Comparison of ENCODE assay signal across 1 cellular context in the genomic region with DNA sequence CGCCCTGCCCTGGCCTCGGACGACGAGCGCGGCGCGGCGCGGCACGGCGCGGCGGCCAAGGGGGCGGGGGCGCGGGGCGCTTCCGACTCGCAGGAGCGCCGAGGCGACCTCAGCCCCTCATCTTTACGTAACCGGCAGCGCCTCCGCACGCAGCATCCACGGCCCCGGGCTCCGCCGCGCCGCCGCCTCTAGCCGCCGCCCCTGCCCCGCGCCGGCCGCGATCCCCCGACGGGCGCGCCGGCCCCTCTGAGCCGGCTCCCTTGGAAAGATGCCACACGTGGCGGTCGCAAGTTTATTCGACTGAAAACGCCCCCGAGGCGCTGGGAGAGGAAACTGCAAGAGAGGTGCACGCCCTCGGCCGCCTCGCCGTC.
TF ChIP-seq lines count a peak whose summit lies in the region.

No MANE protein-coding gene starts in this region.

TF ChIP-seq in K562, 482 proteins besides CTCF, POLR2A, EP300 and RAD21 (continued from another document and continues in another):
- TF ChIP-seq, protein P1, sequence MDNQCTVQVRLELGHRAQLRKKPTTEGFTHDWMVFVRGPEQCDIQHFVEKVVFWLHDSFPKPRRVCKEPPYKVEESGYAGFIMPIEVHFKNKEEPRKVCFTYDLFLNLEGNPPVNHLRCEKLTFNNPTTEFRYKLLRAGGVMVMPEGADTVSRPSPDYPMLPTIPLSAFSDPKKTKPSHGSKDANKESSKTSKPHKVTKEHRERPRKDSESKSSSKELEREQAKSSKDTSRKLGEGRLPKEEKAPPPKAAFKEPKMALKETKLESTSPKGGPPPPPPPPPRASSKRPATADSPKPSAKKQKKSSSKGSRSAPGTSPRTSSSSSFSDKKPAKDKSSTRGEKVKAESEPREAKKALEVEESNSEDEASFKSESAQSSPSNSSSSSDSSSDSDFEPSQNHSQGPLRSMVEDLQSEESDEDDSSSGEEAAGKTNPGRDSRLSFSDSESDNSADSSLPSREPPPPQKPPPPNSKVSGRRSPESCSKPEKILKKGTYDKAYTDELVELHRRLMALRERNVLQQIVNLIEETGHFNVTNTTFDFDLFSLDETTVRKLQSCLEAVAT (IDR thresholded peaks at IDR 0.05): no peak
- no peak for TF ChIP-seq TAF7 (tag; IDR thresholded peaks at IDR 0.05)
- no peak for TF ChIP-seq ZNF589 (CRISPR knock-in tag; IDR thresholded peaks at IDR 0.05; ENCODE audit: low read depth)
- TF ChIP-seq, protein P2, sequence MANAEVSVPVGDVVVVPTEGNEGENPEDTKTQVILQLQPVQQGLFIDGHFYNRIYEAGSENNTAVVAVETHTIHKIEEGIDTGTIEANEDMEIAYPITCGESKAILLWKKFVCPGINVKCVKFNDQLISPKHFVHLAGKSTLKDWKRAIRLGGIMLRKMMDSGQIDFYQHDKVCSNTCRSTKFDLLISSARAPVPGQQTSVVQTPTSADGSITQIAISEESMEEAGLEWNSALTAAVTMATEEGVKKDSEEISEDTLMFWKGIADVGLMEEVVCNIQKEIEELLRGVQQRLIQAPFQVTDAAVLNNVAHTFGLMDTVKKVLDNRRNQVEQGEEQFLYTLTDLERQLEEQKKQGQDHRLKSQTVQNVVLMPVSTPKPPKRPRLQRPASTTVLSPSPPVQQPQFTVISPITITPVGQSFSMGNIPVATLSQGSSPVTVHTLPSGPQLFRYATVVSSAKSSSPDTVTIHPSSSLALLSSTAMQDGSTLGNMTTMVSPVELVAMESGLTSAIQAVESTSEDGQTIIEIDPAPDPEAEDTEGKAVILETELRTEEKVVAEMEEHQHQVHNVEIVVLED (CRISPR knock-in tag; IDR thresholded peaks at IDR 0.05): 0 out of 2 replicates have a peak, but pooled peaks have one; percentile 39
- no peak for TF ChIP-seq PTBP1 (IDR thresholded peaks at IDR 0.05; ENCODE audit: low read depth, low read length)
- TF ChIP-seq, protein P3, sequence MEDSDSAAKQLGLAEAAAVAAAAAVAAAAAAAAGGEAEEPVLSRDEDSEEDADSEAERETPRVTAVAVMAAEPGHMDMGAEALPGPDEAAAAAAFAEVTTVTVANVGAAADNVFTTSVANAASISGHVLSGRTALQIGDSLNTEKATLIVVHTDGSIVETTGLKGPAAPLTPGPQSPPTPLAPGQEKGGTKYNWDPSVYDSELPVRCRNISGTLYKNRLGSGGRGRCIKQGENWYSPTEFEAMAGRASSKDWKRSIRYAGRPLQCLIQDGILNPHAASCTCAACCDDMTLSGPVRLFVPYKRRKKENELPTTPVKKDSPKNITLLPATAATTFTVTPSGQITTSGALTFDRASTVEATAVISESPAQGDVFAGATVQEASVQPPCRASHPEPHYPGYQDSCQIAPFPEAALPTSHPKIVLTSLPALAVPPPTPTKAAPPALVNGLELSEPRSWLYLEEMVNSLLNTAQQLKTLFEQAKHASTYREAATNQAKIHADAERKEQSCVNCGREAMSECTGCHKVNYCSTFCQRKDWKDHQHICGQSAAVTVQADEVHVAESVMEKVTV (CRISPR knock-in tag; IDR thresholded peaks at IDR 0.05): no peak
- TF ChIP-seq KAT2B (IDR thresholded peaks at IDR 0.05; ENCODE audit: low read depth, low read length): no peak
- no peak for TF ChIP-seq ATF7 (IDR thresholded peaks at IDR 0.05)
- TF ChIP-seq, protein P4, sequence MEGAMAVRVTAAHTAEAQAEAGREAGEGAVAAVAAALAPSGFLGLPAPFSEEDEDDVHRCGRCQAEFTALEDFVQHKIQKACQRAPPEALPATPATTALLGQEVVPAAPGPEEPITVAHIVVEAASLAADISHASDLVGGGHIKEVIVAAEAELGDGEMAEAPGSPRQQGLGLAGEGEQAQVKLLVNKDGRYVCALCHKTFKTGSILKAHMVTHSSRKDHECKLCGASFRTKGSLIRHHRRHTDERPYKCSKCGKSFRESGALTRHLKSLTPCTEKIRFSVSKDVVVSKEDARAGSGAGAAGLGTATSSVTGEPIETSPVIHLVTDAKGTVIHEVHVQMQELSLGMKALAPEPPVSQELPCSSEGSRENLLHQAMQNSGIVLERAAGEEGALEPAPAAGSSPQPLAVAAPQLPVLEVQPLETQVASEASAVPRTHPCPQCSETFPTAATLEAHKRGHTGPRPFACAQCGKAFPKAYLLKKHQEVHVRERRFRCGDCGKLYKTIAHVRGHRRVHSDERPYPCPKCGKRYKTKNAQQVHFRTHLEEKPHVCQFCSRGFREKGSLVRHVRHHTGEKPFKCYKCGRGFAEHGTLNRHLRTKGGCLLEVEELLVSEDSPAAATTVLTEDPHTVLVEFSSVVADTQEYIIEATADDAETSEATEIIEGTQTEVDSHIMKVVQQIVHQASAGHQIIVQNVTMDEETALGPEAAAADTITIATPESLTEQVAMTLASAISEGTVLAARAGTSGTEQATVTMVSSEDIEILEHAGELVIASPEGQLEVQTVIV (CRISPR knock-in tag; IDR thresholded peaks at IDR 0.05; ENCODE audit: borderline replicate concordance): no peak
- TF ChIP-seq, protein P5, sequence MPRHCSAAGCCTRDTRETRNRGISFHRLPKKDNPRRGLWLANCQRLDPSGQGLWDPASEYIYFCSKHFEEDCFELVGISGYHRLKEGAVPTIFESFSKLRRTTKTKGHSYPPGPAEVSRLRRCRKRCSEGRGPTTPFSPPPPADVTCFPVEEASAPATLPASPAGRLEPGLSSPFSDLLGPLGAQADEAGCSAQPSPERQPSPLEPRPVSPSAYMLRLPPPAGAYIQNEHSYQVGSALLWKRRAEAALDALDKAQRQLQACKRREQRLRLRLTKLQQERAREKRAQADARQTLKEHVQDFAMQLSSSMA (CRISPR knock-in tag; IDR thresholded peaks at IDR 0.05): no peak
- TF ChIP-seq NCOA1 (IDR thresholded peaks at IDR 0.05; ENCODE audit: low read depth): no peak
- TF ChIP-seq SREBF1 (IDR thresholded peaks at IDR 0.05; ENCODE audit: borderline replicate concordance, low read depth, low read length): no peak
- TF ChIP-seq RBM15 (IDR thresholded peaks at IDR 0.05; ENCODE audit: insufficient read depth, low read length): no peak
- no peak for TF ChIP-seq U2AF2 (optimal IDR thresholded peaks at IDR 0.05; ENCODE audit: low read depth, low read length)
- TF ChIP-seq, protein P6, sequence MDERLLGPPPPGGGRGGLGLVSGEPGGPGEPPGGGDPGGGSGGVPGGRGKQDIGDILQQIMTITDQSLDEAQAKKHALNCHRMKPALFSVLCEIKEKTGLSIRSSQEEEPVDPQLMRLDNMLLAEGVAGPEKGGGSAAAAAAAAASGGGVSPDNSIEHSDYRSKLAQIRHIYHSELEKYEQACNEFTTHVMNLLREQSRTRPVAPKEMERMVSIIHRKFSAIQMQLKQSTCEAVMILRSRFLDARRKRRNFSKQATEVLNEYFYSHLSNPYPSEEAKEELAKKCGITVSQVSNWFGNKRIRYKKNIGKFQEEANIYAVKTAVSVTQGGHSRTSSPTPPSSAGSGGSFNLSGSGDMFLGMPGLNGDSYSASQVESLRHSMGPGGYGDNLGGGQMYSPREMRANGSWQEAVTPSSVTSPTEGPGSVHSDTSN (CRISPR knock-in tag; IDR thresholded peaks at IDR 0.05; ENCODE audit: low read depth): no peak
- TF ChIP-seq, protein P6 (tag; conservative IDR thresholded peaks at IDR 0.05; ENCODE audit: low read depth): no peak
- TF ChIP-seq, protein P7, sequence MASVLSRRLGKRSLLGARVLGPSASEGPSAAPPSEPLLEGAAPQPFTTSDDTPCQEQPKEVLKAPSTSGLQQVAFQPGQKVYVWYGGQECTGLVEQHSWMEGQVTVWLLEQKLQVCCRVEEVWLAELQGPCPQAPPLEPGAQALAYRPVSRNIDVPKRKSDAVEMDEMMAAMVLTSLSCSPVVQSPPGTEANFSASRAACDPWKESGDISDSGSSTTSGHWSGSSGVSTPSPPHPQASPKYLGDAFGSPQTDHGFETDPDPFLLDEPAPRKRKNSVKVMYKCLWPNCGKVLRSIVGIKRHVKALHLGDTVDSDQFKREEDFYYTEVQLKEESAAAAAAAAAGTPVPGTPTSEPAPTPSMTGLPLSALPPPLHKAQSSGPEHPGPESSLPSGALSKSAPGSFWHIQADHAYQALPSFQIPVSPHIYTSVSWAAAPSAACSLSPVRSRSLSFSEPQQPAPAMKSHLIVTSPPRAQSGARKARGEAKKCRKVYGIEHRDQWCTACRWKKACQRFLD (CRISPR knock-in tag; IDR thresholded peaks at IDR 0.05): 0 out of 2 replicates have a peak, but pooled peaks have one; percentile 56
- TF ChIP-seq SIN3B (IDR thresholded peaks at IDR 0.05; ENCODE audit: low read depth): 0 out of 2 replicates have a peak, but pooled peaks have one; percentile 18
- TF ChIP-seq ZNF146 (CRISPR knock-in tag; IDR thresholded peaks at IDR 0.05; ENCODE audit: unreplicated experiment): no peak
- no peak for TF ChIP-seq IFI16 (CRISPR knock-in tag; IDR thresholded peaks at IDR 0.05)
- no peak for TF ChIP-seq MYNN (IDR thresholded peaks at IDR 0.05)
- no peak for TF ChIP-seq MYNN (CRISPR knock-in tag; IDR thresholded peaks at IDR 0.05)
- TF ChIP-seq NR1H2 (CRISPR knock-in tag; IDR thresholded peaks at IDR 0.05): no peak
- TF ChIP-seq TCFL5 (CRISPR knock-in tag; conservative IDR thresholded peaks at IDR 0.05): no peak
- TF ChIP-seq CHD2 (IDR thresholded peaks at IDR 0.05; ENCODE audit: low read depth, low read length): no peak
- no peak for TF ChIP-seq MYBL2 (IDR thresholded peaks at IDR 0.05; ENCODE audit: low read depth)
- TF ChIP-seq MYBL2 (CRISPR knock-in tag; IDR thresholded peaks at IDR 0.05; ENCODE audit: borderline replicate concordance): no peak
- TF ChIP-seq TOE1 (IDR thresholded peaks at IDR 0.05; ENCODE audit: borderline replicate concordance): no peak
- TF ChIP-seq TOE1 (CRISPR knock-in tag; IDR thresholded peaks at IDR 0.05; ENCODE audit: borderline replicate concordance, low read depth): no peak
- TF ChIP-seq, protein P8, sequence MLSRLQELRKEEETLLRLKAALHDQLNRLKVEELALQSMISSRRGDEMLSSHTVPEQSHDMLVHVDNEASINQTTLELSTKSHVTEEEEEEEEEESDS (CRISPR knock-in tag; IDR thresholded peaks at IDR 0.05): no peak
- no peak for TF ChIP-seq ESRRB (CRISPR knock-in tag; IDR thresholded peaks at IDR 0.05; ENCODE audit: borderline replicate concordance)
- TF ChIP-seq, protein P9, sequence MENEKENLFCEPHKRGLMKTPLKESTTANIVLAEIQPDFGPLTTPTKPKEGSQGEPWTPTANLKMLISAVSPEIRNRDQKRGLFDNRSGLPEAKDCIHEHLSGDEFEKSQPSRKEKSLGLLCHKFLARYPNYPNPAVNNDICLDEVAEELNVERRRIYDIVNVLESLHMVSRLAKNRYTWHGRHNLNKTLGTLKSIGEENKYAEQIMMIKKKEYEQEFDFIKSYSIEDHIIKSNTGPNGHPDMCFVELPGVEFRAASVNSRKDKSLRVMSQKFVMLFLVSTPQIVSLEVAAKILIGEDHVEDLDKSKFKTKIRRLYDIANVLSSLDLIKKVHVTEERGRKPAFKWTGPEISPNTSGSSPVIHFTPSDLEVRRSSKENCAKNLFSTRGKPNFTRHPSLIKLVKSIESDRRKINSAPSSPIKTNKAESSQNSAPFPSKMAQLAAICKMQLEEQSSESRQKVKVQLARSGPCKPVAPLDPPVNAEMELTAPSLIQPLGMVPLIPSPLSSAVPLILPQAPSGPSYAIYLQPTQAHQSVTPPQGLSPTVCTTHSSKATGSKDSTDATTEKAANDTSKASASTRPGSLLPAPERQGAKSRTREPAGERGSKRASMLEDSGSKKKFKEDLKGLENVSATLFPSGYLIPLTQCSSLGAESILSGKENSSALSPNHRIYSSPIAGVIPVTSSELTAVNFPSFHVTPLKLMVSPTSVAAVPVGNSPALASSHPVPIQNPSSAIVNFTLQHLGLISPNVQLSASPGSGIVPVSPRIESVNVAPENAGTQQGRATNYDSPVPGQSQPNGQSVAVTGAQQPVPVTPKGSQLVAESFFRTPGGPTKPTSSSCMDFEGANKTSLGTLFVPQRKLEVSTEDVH (IDR thresholded peaks at IDR 0.05; ENCODE audit: low read depth, partially characterized antibody): no peak
- no peak for TF ChIP-seq SNRNP70 (optimal IDR thresholded peaks at IDR 0.05; ENCODE audit: low read depth, low read length)
- no peak for TF ChIP-seq ZNF224 (CRISPR knock-in tag; IDR thresholded peaks at IDR 0.05)
- no peak for TF ChIP-seq CBFA2T3 (IDR thresholded peaks at IDR 0.05)
- TF ChIP-seq, protein P10, sequence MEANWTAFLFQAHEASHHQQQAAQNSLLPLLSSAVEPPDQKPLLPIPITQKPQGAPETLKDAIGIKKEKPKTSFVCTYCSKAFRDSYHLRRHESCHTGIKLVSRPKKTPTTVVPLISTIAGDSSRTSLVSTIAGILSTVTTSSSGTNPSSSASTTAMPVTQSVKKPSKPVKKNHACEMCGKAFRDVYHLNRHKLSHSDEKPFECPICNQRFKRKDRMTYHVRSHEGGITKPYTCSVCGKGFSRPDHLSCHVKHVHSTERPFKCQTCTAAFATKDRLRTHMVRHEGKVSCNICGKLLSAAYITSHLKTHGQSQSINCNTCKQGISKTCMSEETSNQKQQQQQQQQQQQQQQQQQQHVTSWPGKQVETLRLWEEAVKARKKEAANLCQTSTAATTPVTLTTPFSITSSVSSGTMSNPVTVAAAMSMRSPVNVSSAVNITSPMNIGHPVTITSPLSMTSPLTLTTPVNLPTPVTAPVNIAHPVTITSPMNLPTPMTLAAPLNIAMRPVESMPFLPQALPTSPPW (CRISPR knock-in tag; IDR thresholded peaks at IDR 0.05): no peak
- TF ChIP-seq DMBX1 (CRISPR knock-in tag; IDR thresholded peaks at IDR 0.05; ENCODE audit: borderline replicate concordance): 0 out of 2 replicates have a peak, but pooled peaks have one; percentile 38
- TF ChIP-seq, protein P11, sequence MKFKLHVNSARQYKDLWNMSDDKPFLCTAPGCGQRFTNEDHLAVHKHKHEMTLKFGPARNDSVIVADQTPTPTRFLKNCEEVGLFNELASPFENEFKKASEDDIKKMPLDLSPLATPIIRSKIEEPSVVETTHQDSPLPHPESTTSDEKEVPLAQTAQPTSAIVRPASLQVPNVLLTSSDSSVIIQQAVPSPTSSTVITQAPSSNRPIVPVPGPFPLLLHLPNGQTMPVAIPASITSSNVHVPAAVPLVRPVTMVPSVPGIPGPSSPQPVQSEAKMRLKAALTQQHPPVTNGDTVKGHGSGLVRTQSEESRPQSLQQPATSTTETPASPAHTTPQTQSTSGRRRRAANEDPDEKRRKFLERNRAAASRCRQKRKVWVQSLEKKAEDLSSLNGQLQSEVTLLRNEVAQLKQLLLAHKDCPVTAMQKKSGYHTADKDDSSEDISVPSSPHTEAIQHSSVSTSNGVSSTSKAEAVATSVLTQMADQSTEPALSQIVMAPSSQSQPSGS (CRISPR knock-in tag; IDR thresholded peaks at IDR 0.05): no peak
- no peak for TF ChIP-seq IRF2 (CRISPR knock-in tag; IDR thresholded peaks at IDR 0.05)
- 0 out of 2 replicates have a peak, but pooled peaks have one; percentile 40 for TF ChIP-seq GATAD2B (IDR thresholded peaks at IDR 0.05; ENCODE audit: borderline replicate concordance)
- peak; percentile 49 for TF ChIP-seq CXXC5 (CRISPR knock-in tag; IDR thresholded peaks at IDR 0.05)
- TF ChIP-seq ZNF174 (CRISPR knock-in tag; IDR thresholded peaks at IDR 0.05): no peak
- TF ChIP-seq ELF4 (CRISPR knock-in tag; IDR thresholded peaks at IDR 0.05): no peak
- peak; percentile 59 for TF ChIP-seq FIP1L1 (IDR thresholded peaks at IDR 0.05; ENCODE audit: low read depth, low read length, poor library complexity, severe bottlenecking)
- TF ChIP-seq FOXA3 (CRISPR knock-in tag; conservative IDR thresholded peaks at IDR 0.05 in 1 of 2, IDR thresholded peaks at IDR 0.05 in 1 of 2): no peak
- no peak for TF ChIP-seq RUNX1 (IDR thresholded peaks at IDR 0.05; ENCODE audit: low read depth)
- TF ChIP-seq MTF1 (CRISPR knock-in tag; IDR thresholded peaks at IDR 0.05; ENCODE audit: borderline replicate concordance): no peak
- no peak for TF ChIP-seq SMARCE1 (IDR thresholded peaks at IDR 0.05)
